Comparison of ENCODE assay signal across 9 cellular contexts in genomic region chr1:232590742-232591082, GRCh38. TPM values are rescaled to one million over a fixed set of nuclear protein-coding genes. Genes with fewer than 3 reads are reported as not detected.
DNase-seq lines count a peak whose midpoint lies in the region; ATAC-seq lines count a peak whose summit lies in the region.
"Had no signal": no experiment of that assay in that cellular context is flagged by ENCODE, and none has a peak within 500 bp of the region (broad histone marks: within the 10 kb centered on the region; RNA-seq: fewer than 3 reads in every experiment).

No MANE protein-coding gene starts in this region.

- no peak overlapping the region for H3K4me3 Mint-ChIP-seq in activated CD8-positive, alpha-beta T cell treated with anti-CD3 and anti-CD28 coated beads, Interleukin-2, amount 10 ng/mL, durations not matched to agents 7 days and 5 days
- H3K4me3 Mint-ChIP-seq: central memory CD8-positive, alpha-beta T cell had no signal

- peak overlapping the region; percentile 71 for H3K27ac ChIP-seq in BLaER1

- H3K9me3 ChIP-seq in BLaER1 (peaks cover 12% of the 10 kb centered on the region; the same call in 1 of the 2 replicates), MG63 (no peaks in the 10 kb centered on the region)

- DNase-seq in globus pallidus (ENCODE audit: low spot score) (peak; percentile 49), NCI-H1105 treated with DMSO at 0.1 percent for 48 hours (lab: John Stamatoyannopoulos, UW) (no peak), T1000 (lab: John Stamatoyannopoulos, UW) (no peak), MG63 (no peak)
- DNase-seq in activated CD8-positive, alpha-beta T cell treated with anti-CD3 and anti-CD28 coated beads, Interleukin-2, amount 10 ng/mL, durations not matched to agents 7 days and 5 days: no peak

- H3K9ac ChIP-seq in BLaER1: no peak overlapping the region

- no peaks in the 10 kb centered on the region for H3K9me3 Mint-ChIP-seq in activated CD8-positive, alpha-beta T cell treated with anti-CD3 and anti-CD28 coated beads, Interleukin-2, amount 10 ng/mL, durations not matched to agents 7 days and 5 days (ENCODE audit: insufficient read depth)

- H4K20me1 ChIP-seq in BLaER1: no peaks in the 10 kb centered on the region

- POLR2A ChIA-PET in activated CD8-positive, alpha-beta T cell treated with anti-CD3 and anti-CD28 coated beads, Interleukin-2, amount 10 ng/mL, durations not matched to agents 7 days and 5 days (lab: Charles Lee): no interaction called here

- CTCF ChIA-PET in activated CD8-positive, alpha-beta T cell treated with anti-CD3 and anti-CD28 coated beads, Interleukin-2, amount 10 ng/mL, durations not matched to agents 7 days and 5 days (lab: Charles Lee): no interaction called here

- H3K4me3 ChIP-seq in BLaER1 (no peak overlapping the region), MG63 (no peak overlapping the region)

- peak overlapping the region; percentile 72 for H3K4me2 ChIP-seq in BLaER1

- peaks cover 8% of the 10 kb centered on the region for H3K4me1 Mint-ChIP-seq in activated CD8-positive, alpha-beta T cell treated with anti-CD3 and anti-CD28 coated beads, Interleukin-2, amount 10 ng/mL, durations not matched to agents 7 days and 5 days (ENCODE audit: low read depth)

- H3K4me1 ChIP-seq in BLaER1: peaks cover 34% of the 10 kb centered on the region

- H3K36me3 ChIP-seq in BLaER1: no peaks in the 10 kb centered on the region
- H3K36me3 ChIP-seq in MG63: peaks cover 21% of the 10 kb centered on the region

- H3K27me3 Mint-ChIP-seq in activated CD8-positive, alpha-beta T cell treated with anti-CD3 and anti-CD28 coated beads, Interleukin-2, amount 10 ng/mL, durations not matched to agents 7 days and 5 days (ENCODE audit: low read depth): no peaks in the 10 kb centered on the region
- H3K27me3 Mint-ChIP-seq: central memory CD8-positive, alpha-beta T cell had no signal

- H3K36me3 Mint-ChIP-seq in activated CD8-positive, alpha-beta T cell treated with anti-CD3 and anti-CD28 coated beads, Interleukin-2, amount 10 ng/mL, durations not matched to agents 7 days and 5 days (ENCODE audit: low read depth): no peaks in the 10 kb centered on the region

- H3K27me3 ChIP-seq in BLaER1: no peaks in the 10 kb centered on the region
- H3K27me3 ChIP-seq in MG63: no peaks in the 10 kb centered on the region

- H3K27ac Mint-ChIP-seq in activated CD8-positive, alpha-beta T cell treated with anti-CD3 and anti-CD28 coated beads, Interleukin-2, amount 10 ng/mL, durations not matched to agents 7 days and 5 days: no peak overlapping the region

- ATAC-seq in GM19468 (IDR thresholded peaks at IDR 0.05; ENCODE audit: extremely low read depth, unreplicated experiment) (peak; percentile 58), HG03175 (IDR thresholded peaks at IDR 0.05; ENCODE audit: unreplicated experiment) (peak; percentile 79)
- ATAC-seq in activated CD8-positive, alpha-beta T cell treated with anti-CD3 and anti-CD28 coated beads, Interleukin-2, amount 10 ng/mL, durations not matched to agents 7 days and 5 days: no peak

RNA-seq across cellular contexts. Expression of gene SIPA1L2, which starts 39.2 kb away (rescaled TPM):
- total RNA-seq in activated CD8-positive, alpha-beta T cell treated with anti-CD3 and anti-CD28 coated beads, Interleukin-2, amount 10 ng/mL, durations not matched to agents 7 days and 5 days: under 1 TPM; 0.23 to 0.66 TPM
- 11.4 and 16.8 TPM in 2 replicates for total RNA-seq in MG63 (2014; rRNA removed; shearing (Covaris generic); ENCODE audit: low replicate concordance)
